ENCODE assay signal across 8 cellular contexts in the genomic region with DNA sequence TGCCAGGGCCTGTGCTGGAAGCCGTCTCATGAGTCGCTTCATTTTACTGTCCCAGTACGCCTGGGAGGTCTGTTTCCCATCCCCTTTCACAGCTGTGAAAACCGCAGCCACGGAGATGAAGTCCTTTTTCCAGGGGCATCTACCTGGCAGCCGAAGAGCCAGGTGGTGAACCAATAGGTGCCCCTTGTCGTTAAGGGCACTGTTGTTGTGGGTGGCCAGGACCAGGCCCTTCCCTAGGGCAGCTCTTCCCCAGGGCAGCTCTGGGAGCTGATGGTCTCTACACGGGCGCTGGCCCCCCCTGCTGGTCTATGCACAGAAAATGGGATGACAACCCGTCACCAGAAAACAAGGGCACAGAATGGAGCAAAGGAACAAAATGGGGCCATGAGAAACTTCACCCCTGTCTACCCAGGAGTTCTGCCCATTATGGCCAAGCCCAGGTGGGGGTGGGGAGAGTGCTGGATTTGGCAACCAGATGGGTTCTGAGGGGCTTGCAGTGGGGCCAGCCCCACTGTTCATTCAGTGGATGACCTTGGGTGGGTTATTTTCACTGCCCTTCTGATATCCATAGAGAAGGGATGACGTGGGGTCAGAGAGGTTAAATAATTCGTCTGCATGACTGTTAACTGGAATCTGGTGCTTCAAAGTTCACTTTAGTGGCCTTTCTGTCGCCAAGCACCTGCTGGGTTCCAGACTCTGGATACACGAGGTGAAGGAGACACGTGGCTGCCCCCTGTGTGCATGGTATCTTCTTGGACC. TPM values are rescaled to one million over a fixed set of nuclear protein-coding genes. Genes with fewer than 3 reads are reported as not detected.
DNase-seq lines count a peak whose midpoint lies in the region; ATAC-seq and TF ChIP-seq lines count a peak whose summit lies in the region.

No MANE protein-coding gene starts in this region.

- TF ChIP-seq CTCF in C4-2B (conservative IDR thresholded peaks at IDR 0.05), result peak; percentile 70

- intact Hi-C loops in left cardiac atrium (cut with DNase I), result loop anchor here (5.0 to 10.0 kb wide), 3 partner anchors 102 to 392 kb away; a partner anchor contains a TSS
- intact Hi-C loops in sciatic nerve (cut with DNase I), result loop anchor here (10.0 kb wide), 1 partner anchor 382 kb away; no protein-coding TSS in a partner anchor

- peak; percentile 68 for DNase-seq in HT-29 (ENCODE audit: low spot score)
- peak; percentile 70 to 82 for DNase-seq in SJCRH30
- DNase-seq in activated naive CD8-positive, alpha-beta T cell treated with anti-CD3 and anti-CD28 coated beads for 36 hours, result peak; percentile 38
- peak; percentile 74 for DNase-seq in left cardiac atrium
- DNase-seq in sciatic nerve (ENCODE audit: low spot score), result peak; percentile 73
- DNase-seq in GM19238 (ENCODE audit: insufficient read length, low spot score), result no peak
- DNase-seq in GM19240 (ENCODE audit: insufficient read length, low spot score), result no peak

- H3K27ac ChIP-seq in C4-2B (no peak overlapping the region), SJCRH30 (no peak overlapping the region; the same call in 1 of the 2 replicates)

- H3K4me1 Mint-ChIP-seq in activated naive CD8-positive, alpha-beta T cell treated with anti-CD3 and anti-CD28 coated beads for 36 hours, result peaks cover 57% of the 10 kb centered on the region

- peaks cover 25% of the 10 kb centered on the region for H3K36me3 Mint-ChIP-seq in activated naive CD8-positive, alpha-beta T cell treated with anti-CD3 and anti-CD28 coated beads for 36 hours

- H3K9me3 ChIP-seq in SJCRH30 (replicated peaks), result no peaks in the 10 kb centered on the region

- H3K9me3 Mint-ChIP-seq in activated naive CD8-positive, alpha-beta T cell treated with anti-CD3 and anti-CD28 coated beads for 36 hours, result peaks cover 2% of the 10 kb centered on the region

- peak; percentile 51 to 64 for ATAC-seq in left cardiac atrium
- ATAC-seq in sciatic nerve, result peak; percentile 79

- no peaks in the 10 kb centered on the region for H3K36me3 ChIP-seq in SJCRH30

- no peaks in the 10 kb centered on the region for H3K27me3 ChIP-seq in SJCRH30

- peaks cover 54% of the 10 kb centered on the region for H3K4me1 ChIP-seq in SJCRH30

- H3K4me3 Mint-ChIP-seq in activated naive CD8-positive, alpha-beta T cell treated with anti-CD3 and anti-CD28 coated beads for 36 hours, result no peak overlapping the region

- no peak overlapping the region for H3K4me3 ChIP-seq in SJCRH30

- H3K27me3 Mint-ChIP-seq in activated naive CD8-positive, alpha-beta T cell treated with anti-CD3 and anti-CD28 coated beads for 36 hours, result peaks cover 20% of the 10 kb centered on the region

- H3K27ac Mint-ChIP-seq in activated naive CD8-positive, alpha-beta T cell treated with anti-CD3 and anti-CD28 coated beads for 36 hours, result no peak overlapping the region

RNA-seq across cellular contexts. Expression of a gene that starts 11.5 kb away (rescaled TPM):
- total RNA-seq in HT-29 (2014; rRNA removed; shearing (Covaris generic)), result 15.8 and 20.9 TPM in 2 replicates
- 28.2 and 33.0 TPM in 2 replicates for total RNA-seq in SJCRH30 (2014; rRNA removed; shearing (Covaris generic))
- 10 to 100 TPM; 50.1 to 56.1 TPM for total RNA-seq in activated naive CD8-positive, alpha-beta T cell treated with anti-CD3 and anti-CD28 coated beads for 36 hours
- total RNA-seq in left cardiac atrium (1 to 10 TPM in 1 of 2 donors, under 1 TPM in 1; 0.60 to 2.4 TPM), sciatic nerve (1.5 TPM)

Comparison
In these comparisons a context has a peak if more than half of its experiments do, and no peak if none do; other contexts are left out.
1. DNase-seq: peak in HT-29 (single experiment), SJCRH30 (2 of 2), activated naive CD8-positive, alpha-beta T cell treated with anti-CD3 and anti-CD28 coated beads for 36 hours (single experiment), left cardiac atrium (single experiment) and sciatic nerve (single experiment); none in GM19238 (single experiment) and GM19240 (single experiment).